ENCODE assay signal across 1 cellular context in genomic region chr5:124139995-124140394, GRCh38.
TF ChIP-seq lines count a peak whose summit lies in the region.

No MANE protein-coding gene starts in this region.

TF ChIP-seq in H1, 55 proteins besides CTCF, POLR2A, EP300 and RAD21 (continued from another document):
- TF ChIP-seq POLR2AphosphoS5 (IDR thresholded peaks at IDR 0.05; ENCODE audit: low read depth, low read length) (no peak), JUND (IDR thresholded peaks at IDR 0.05; ENCODE audit: low read length) (no peak), SIX5 (IDR thresholded peaks at IDR 0.05; ENCODE audit: low read depth, low read length) (no peak), SIN3A (conservative IDR thresholded peaks at IDR 0.05 in 1 of 2, IDR thresholded peaks at IDR 0.05 in 1 of 2; ENCODE audit: low read depth in 1 of 2, low read length in 2 of 2) (no peak), RNF2 (IDR thresholded peaks at IDR 0.05; ENCODE audit: borderline replicate concordance, low read depth, low read length, missing control alignments, poor library complexity, severe bottlenecking) (no peak), SAP30 (IDR thresholded peaks at IDR 0.05; ENCODE audit: insufficient read depth, insufficient replicate concordance, low read length) (no peak), CBX8 (IDR thresholded peaks at IDR 0.05; ENCODE audit: borderline replicate concordance, low read depth, low read length) (no peak)
